Comparison of ENCODE assay signal across 8 cellular contexts in the genomic region with DNA sequence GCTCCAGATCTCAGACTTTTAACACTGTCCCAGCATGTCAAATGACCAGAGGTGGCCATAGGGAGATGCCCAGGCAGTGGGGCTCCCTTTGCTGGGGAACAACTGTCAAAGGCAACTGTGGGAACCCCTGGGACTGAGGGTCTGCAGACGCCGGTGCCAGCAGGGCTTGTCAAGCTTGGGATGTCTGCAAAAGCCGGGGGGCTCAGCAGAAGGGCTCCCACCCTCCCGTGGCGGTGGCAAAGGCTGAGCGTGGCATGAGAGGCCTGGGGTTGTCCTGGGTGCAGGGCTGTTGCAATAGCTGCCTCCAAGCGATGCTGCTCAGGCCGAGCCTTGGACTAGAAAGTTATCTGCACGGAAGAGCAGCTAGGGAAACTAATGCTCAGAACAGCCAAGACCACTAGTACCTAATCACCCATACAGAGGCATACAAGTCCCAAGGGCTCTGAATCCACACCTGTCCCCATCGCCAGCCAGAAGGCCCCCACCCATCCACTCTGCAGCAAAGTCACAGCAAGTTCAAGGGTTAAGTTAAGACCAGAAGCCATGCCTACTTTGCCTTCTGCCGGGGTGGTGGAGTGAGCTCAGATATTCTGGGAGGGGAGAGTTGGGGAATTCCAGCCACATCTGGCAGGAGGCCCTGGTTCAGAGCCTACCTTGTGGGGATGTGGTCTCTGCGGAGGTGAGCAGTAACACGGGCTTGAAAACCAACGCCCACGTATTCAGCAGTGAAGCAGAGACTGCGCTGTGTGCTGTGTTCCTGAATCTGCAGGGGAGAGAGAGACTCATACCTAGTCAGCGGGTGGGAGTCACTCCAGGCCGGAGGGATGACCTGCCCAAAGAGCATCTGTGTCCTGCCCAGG. TPM values are rescaled to one million over a fixed set of nuclear protein-coding genes. Genes with fewer than 3 reads are reported as not detected.
DNase-seq lines count a peak whose midpoint lies in the region; ATAC-seq and TF ChIP-seq lines count a peak whose summit lies in the region.

No MANE protein-coding gene starts in this region.

- H3K9me3 Mint-ChIP-seq in CD4-positive, alpha-beta T cell: no peaks in the 10 kb centered on the region
- no peaks in the 10 kb centered on the region for H3K9me3 Mint-ChIP-seq in activated naive CD4-positive, alpha-beta T cell treated with anti-CD3 and anti-CD28 coated beads, Interleukin-2, amount 50 U/mL, for 72 hours

- peaks cover 18% of the 10 kb centered on the region for H3K27me3 Mint-ChIP-seq in CD4-positive, alpha-beta T cell

- peaks cover 13% of the 10 kb centered on the region for H3K4me1 Mint-ChIP-seq in CD4-positive, alpha-beta T cell (ENCODE audit: low read depth)

- H3K4me3 Mint-ChIP-seq in CD4-positive, alpha-beta T cell: peak overlapping the region; percentile 16

- CTCF ChIA-PET in CD4-positive, alpha-beta T cell (lab: Charles Lee): no interaction called here

- TF ChIP-seq CTCF in CD4-positive, alpha-beta T cell (IDR thresholded peaks at IDR 0.05): no peak

- no peaks in the 10 kb centered on the region for H3K9me3 ChIP-seq in CD4-positive, alpha-beta T cell (ENCODE audit: control insufficient read depth, low read length)

- peak in 2 of 10 experiments; percentile 17 to 25 for DNase-seq in CD4-positive, alpha-beta T cell
- no peak for DNase-seq in activated naive CD4-positive, alpha-beta T cell treated with anti-CD3 and anti-CD28 coated beads, Interleukin-2, amount 50 U/mL, for 72 hours (ENCODE audit: low spot score in 2 of 2)
- no peak for DNase-seq in AG20443 (ENCODE audit: low spot score)
- DNase-seq in NCI-H748 treated with DMSO at 0.1 percent for 48 hours (lab: John Stamatoyannopoulos, UW): no peak
- DNase-seq in NCI-H1694 (lab: John Stamatoyannopoulos, UW): no peak
- no peak for DNase-seq in GF-D8 (lab: John Stamatoyannopoulos, UW)

- H3K36me3 Mint-ChIP-seq in CD4-positive, alpha-beta T cell (ENCODE audit: low read depth): no peaks in the 10 kb centered on the region
- H3K36me3 Mint-ChIP-seq in activated naive CD4-positive, alpha-beta T cell treated with anti-CD3 and anti-CD28 coated beads, Interleukin-2, amount 50 U/mL, for 72 hours: no peaks in the 10 kb centered on the region

- POLR2A ChIA-PET in CD4-positive, alpha-beta T cell (lab: Charles Lee): no interaction called here

- no peak overlapping the region for H3K27ac Mint-ChIP-seq in CD4-positive, alpha-beta T cell
- H3K27ac Mint-ChIP-seq in activated naive CD4-positive, alpha-beta T cell treated with anti-CD3 and anti-CD28 coated beads, Interleukin-2, amount 50 U/mL, for 72 hours: no peak overlapping the region

- H3K27ac ChIP-seq in CD4-positive, alpha-beta T cell (ENCODE audit: low read depth, low read length): no peak overlapping the region

- peak; percentile 61 for ATAC-seq in CD4-positive, alpha-beta T cell (ENCODE audit: poor library complexity)
- ATAC-seq in GM19023 (IDR thresholded peaks at IDR 0.05; ENCODE audit: unreplicated experiment): peak; percentile 42
- ATAC-seq in HG03039 (IDR thresholded peaks at IDR 0.05; ENCODE audit: unreplicated experiment): peak; percentile 35
- peak; percentile 68 to 78 for ATAC-seq in activated naive CD4-positive, alpha-beta T cell treated with anti-CD3 and anti-CD28 coated beads, Interleukin-2, amount 50 U/mL, for 72 hours

- no peaks in the 10 kb centered on the region for H3K27me3 ChIP-seq in CD4-positive, alpha-beta T cell (ENCODE audit: control insufficient read depth, insufficient read depth, low read length)

- intact Hi-C loops in CD4-positive, alpha-beta T cell (cut with DNase I, micrococcal nuclease): no loop called here

RNA-seq across cellular contexts. Expression of a gene that starts 4.6 kb away (rescaled TPM):
- under 1 TPM; 0.77 to 0.95 TPM for total RNA-seq in CD4-positive, alpha-beta T cell
- 1 to 10 TPM in 1 of 2 donors, under 1 TPM in 1; 0.84 to 6.3 TPM for total RNA-seq in activated naive CD4-positive, alpha-beta T cell treated with anti-CD3 and anti-CD28 coated beads, Interleukin-2, amount 50 U/mL, for 72 hours
